Comparison of ENCODE assay signal across 8 cellular contexts in genomic region chr11:126062679-126063509, GRCh38. TPM values are rescaled to one million over a fixed set of nuclear protein-coding genes. Genes with fewer than 3 reads are reported as not detected.
A peak's percentile ranks its signal among the peaks of the same experiment; 100 is the strongest.
DNase-seq lines count a peak whose midpoint lies in the region; ATAC-seq, FAIRE-seq and TF ChIP-seq lines count a peak whose summit lies in the region.

Gene CDON, minus strand, starts transcription at chr11:126062866. Its CDS starts 39,390 bp downstream, at chr11:126023476.

- WGBS in pancreas, 2 donors = 0% methylated on average over 66 to 82 of the region's 82 CpGs
- WGBS in thymus = under 1% methylated on average over 82 of the region's 82 CpGs

- intact Hi-C loops in Right ventricle myocardium inferior (cut with DNase I) = loop anchor here (2.0 to 5.0 kb wide), 4 partner anchors 50 to 149 kb away; partner anchors contain the start of genes FAM118B and RPUSD4
- intact Hi-C loops in pancreas (cut with DNase I) = no loop called here

- H3K9me3 Mint-ChIP-seq in activated naive CD8-positive, alpha-beta T cell treated with anti-CD3 and anti-CD28 coated beads, Interleukin-2, amount 10 ng/mL, durations not matched to agents 7 days and 5 days = no peaks in the 10 kb centered on the region

- peaks cover 57% of the 10 kb centered on the region for H3K27me3 Mint-ChIP-seq in activated naive CD8-positive, alpha-beta T cell treated with anti-CD3 and anti-CD28 coated beads, Interleukin-2, amount 10 ng/mL, durations not matched to agents 7 days and 5 days

- H3K4me3 Mint-ChIP-seq in activated naive CD8-positive, alpha-beta T cell treated with anti-CD3 and anti-CD28 coated beads, Interleukin-2, amount 10 ng/mL, durations not matched to agents 7 days and 5 days = peak within 1 kb of the TSS; percentile 84

- peak within 1 kb of the TSS; percentile 66 to 76 (median 75) for H3K27ac ChIP-seq in pancreas
- H3K27ac ChIP-seq in thymus (ENCODE audit: low read depth) = peak within 1 kb of the TSS; percentile 80

- POLR2A ChIA-PET in activated naive CD8-positive, alpha-beta T cell treated with anti-CD3 and anti-CD28 coated beads, Interleukin-2, amount 10 ng/mL, durations not matched to agents 7 days and 5 days (lab: Charles Lee) = interaction anchor here (2.2 kb wide), 1 partner anchor 21 kb away, joined by 10 read pairs; no protein-coding TSS in a partner anchor

- H3K4me1 ChIP-seq in pancreas = no peaks in the 10 kb centered on the region
- H3K4me1 ChIP-seq in thymus (ENCODE audit: control insufficient read depth, insufficient read depth, low read length) = peaks cover 5% of the 10 kb centered on the region

- TF ChIP-seq CTCF in GM12864 (IDR thresholded peaks at IDR 0.05; ENCODE audit: low read depth, low read length, missing control alignments) (no peak), pancreas (IDR thresholded peaks at IDR 0.05) (no peak)

- H3K36me3 Mint-ChIP-seq in activated naive CD8-positive, alpha-beta T cell treated with anti-CD3 and anti-CD28 coated beads, Interleukin-2, amount 10 ng/mL, durations not matched to agents 7 days and 5 days = no peaks in the 10 kb centered on the region

- H3K4me1 Mint-ChIP-seq in activated naive CD8-positive, alpha-beta T cell treated with anti-CD3 and anti-CD28 coated beads, Interleukin-2, amount 10 ng/mL, durations not matched to agents 7 days and 5 days = peaks cover 4% of the 10 kb centered on the region

- DNase-seq in GM12864 (ENCODE audit: low read depth) (peak; percentile 67), NCI-H128 (lab: John Stamatoyannopoulos, UW; ENCODE audit: unreplicated experiment) (peak; percentile 83), SKM-1 treated with dmso at 0.1 percent for 144 hours (lab: John Stamatoyannopoulos, UW; ENCODE audit: unreplicated experiment) (peak; percentile 93), Right ventricle myocardium inferior (ENCODE audit: missing footprints) (peak; percentile 94), pancreas (peak; percentile 93 to 98 (median 94))
- DNase-seq in activated naive CD8-positive, alpha-beta T cell treated with anti-CD3 and anti-CD28 coated beads, Interleukin-2, amount 10 ng/mL, durations not matched to agents 7 days and 5 days = peak; percentile 96

- H3K36me3 ChIP-seq in pancreas = no peaks in the 10 kb centered on the region
- no peaks in the 10 kb centered on the region for H3K36me3 ChIP-seq in thymus (ENCODE audit: control insufficient read depth, insufficient read depth)

- H3K9me3 ChIP-seq in pancreas (no peaks in the 10 kb centered on the region), thymus (ENCODE audit: control insufficient read depth) (no peaks in the 10 kb centered on the region)

- peak within 1 kb of the TSS; percentile 66 for H3K4me3 ChIP-seq in GM12864 (ENCODE audit: low read depth, low read length)
- H3K4me3 ChIP-seq in pancreas = peak within 1 kb of the TSS; percentile 45 to 68 (median 62)
- H3K4me3 ChIP-seq in thymus (ENCODE audit: low read length) = peak within 1 kb of the TSS; percentile 70

- ATAC-seq in HG02763 (IDR thresholded peaks at IDR 0.05; ENCODE audit: unreplicated experiment) (peak; percentile 98), Right ventricle myocardium inferior (peak; percentile 99), pancreas (peak; percentile 94 to 98 (median 96))
- ATAC-seq in activated naive CD8-positive, alpha-beta T cell treated with anti-CD3 and anti-CD28 coated beads, Interleukin-2, amount 10 ng/mL, durations not matched to agents 7 days and 5 days (ENCODE audit: low read depth) = peak; percentile 97

- H3K27me3 ChIP-seq in pancreas (no peaks in the 10 kb centered on the region), thymus (ENCODE audit: control insufficient read depth, insufficient read depth) (peaks cover 29% of the 10 kb centered on the region)

- no peak for FAIRE-seq in pancreas (lab: Jason Lieb, UNC)

- peak within 1 kb of the TSS; percentile 96 for H3K27ac Mint-ChIP-seq in activated naive CD8-positive, alpha-beta T cell treated with anti-CD3 and anti-CD28 coated beads, Interleukin-2, amount 10 ng/mL, durations not matched to agents 7 days and 5 days

RNA-seq across cellular contexts. Expression of gene CDON, which starts in this region (rescaled TPM):
- total RNA-seq in activated naive CD8-positive, alpha-beta T cell treated with anti-CD3 and anti-CD28 coated beads, Interleukin-2, amount 10 ng/mL, durations not matched to agents 7 days and 5 days = 1 to 10 TPM; 3.4 to 3.9 TPM
- total RNA-seq in Right ventricle myocardium inferior (18.6 TPM), pancreas (10 to 100 TPM in 1 of 6 donors, 1 to 10 TPM in 5; 2.0 to 10.7 (median 4.5) TPM)
- polyA plus RNA-seq in pancreas (1 to 10 TPM in 1 of 2 donors, under 1 TPM in 1; 0.80 to 1.3 TPM), thymus (1.4 TPM)

Comparison
In these comparisons a context has a peak if more than half of its experiments do, and no peak if none do; other contexts are left out.
1. Peak in every context shown above with its lines: DNase-seq, ATAC-seq, H3K4me3 ChIP-seq and H3K27ac ChIP-seq.